In the genomic region with DNA sequence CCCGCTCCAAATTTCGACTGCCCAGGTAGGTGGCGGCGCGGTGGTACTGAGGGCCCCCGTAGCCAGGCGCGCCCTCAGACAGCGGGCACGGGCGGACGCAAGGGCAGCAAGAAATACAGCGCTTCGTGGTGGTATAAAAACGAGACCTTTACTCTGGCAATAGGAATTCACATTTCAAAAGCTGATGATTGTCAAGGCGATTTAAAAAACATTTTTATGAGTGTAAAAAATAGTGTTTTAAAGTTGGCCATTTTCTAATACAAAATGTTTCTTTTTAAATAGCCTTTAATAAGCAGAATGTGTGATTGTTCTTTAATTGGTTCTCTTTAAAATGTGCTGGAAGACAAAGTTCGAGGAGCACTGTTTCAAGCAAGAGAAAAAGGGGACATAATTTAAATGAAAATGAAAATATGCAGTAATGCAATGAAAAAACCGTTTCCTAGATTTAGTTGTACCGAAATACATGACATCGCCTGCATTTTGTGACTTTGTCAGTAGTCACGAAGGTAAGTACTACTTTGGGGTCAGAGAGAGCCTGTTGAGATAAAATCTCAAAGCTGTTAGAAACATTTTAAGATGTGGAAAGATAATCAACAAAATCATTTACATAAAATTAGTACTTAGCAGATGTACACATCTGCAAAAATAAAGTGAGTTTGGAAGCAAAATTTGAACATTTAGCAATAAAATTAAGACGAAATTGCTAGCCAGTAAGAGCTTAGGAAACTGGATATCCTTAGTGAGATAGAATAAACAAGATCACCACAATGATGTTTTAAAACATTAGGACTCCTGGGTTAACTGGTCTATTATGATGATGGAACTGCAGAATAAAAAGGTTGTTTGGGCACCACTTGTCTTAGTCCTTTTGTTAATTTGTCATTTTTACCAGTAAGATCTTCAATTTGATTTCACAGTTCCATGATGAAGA, we compare ENCODE assay signal across 8 cellular contexts. TPM values are rescaled to one million over a fixed set of nuclear protein-coding genes. Genes with fewer than 3 reads are reported as not detected.
A peak's percentile ranks its signal among the peaks of the same experiment; 100 is the strongest.
DNase-seq lines count a peak whose midpoint lies in the region; TF ChIP-seq lines count a peak whose summit lies in the region.

No MANE protein-coding gene starts in this region.

- H3K4me1 ChIP-seq in Caco-2, result 0 out of 2 replicates have a peak, but pooled peaks cover 6% of the 10 kb centered on the region

- intact Hi-C loops in Caco-2 (cut with micrococcal nuclease; ENCODE audit: unreplicated experiment) (loop anchor here (5.0 to 10.0 kb wide), 2 partner anchors 203 to 260 kb away; partner anchors contain the start of gene LCA5L), lower leg skin (cut with DNase I; ENCODE audit: low total_unique reads) (no loop called here), posterior cingulate gyrus (cut with DNase I) (loop anchor here (5.0 kb wide), 1 partner anchor 203 kb away; no protein-coding TSS in a partner anchor)

- no peak for TF ChIP-seq POLR2A in lower leg skin (IDR thresholded peaks at IDR 0.05)

- H3K4me3 ChIP-seq in Caco-2 (ENCODE audit: low read depth, low read length), result peak overlapping the region; percentile 99
- peak overlapping the region; percentile 88 for H3K4me3 ChIP-seq in astrocyte of the spinal cord (ENCODE audit: low read depth, low read length)
- peak overlapping the region; percentile 91 for H3K4me3 ChIP-seq in lower leg skin (ENCODE audit: low read depth, poor library complexity, severe bottlenecking)

- BruUV-seq in Caco-2 (replicated peaks; lab: Mats Ljungman, UMichigan), result TSS peak; percentile 81

- no peaks in the 10 kb centered on the region for H3K27me3 ChIP-seq in Caco-2 (replicated peaks; ENCODE audit: control insufficient read depth, insufficient read depth, low read length)

- 3% methylated on average over 22 of the region's 22 CpGs for whole genome bisulfite sequencing in lower leg skin, 2 donors

- POLR2A ChIA-PET in Caco-2 (lab: Charles Lee), result interaction anchor here (0.6 to 1.1 kb wide), 4 partner anchors 31 to 128 kb away, joined by 3 to 5 read pairs (median 3); no protein-coding TSS in a partner anchor

- DNase-seq in Caco-2 (no peak), astrocyte of the spinal cord (ENCODE audit: low read depth, low spot score) (peak; percentile 37), lower leg skin (ENCODE audit: low spot score in 2 of 2) (no peak), type B pancreatic cell (ENCODE audit: extremely low spot score, unreplicated experiment) (no peak), NCI-H2171 treated with DMSO at 0.1 percent for 48 hours (lab: John Stamatoyannopoulos, UW) (no peak), posterior cingulate gyrus (no peak)
- DNase-seq in activated effector memory CD4-positive, alpha-beta T cell treated with anti-CD3 and anti-CD28 coated beads, Interleukin-2, amount 50 U/mL, for 16 hours, result no peak

- in situ Hi-C loops in astrocyte of the spinal cord (cut with HindIII; ENCODE audit: low sequenced_read_pairs), result no loop called here

- H3K27ac ChIP-seq in KOPT-K1 (ENCODE audit: low read depth, low read length, poor library complexity, severe bottlenecking), result peak overlapping the region; percentile 77

- H3K9me3 Mint-ChIP-seq in Caco-2 (ENCODE audit: unreplicated experiment), result no peaks in the 10 kb centered on the region
- no peaks in the 10 kb centered on the region for H3K9me3 Mint-ChIP-seq in type B pancreatic cell

- H3K27ac Mint-ChIP-seq in Caco-2 (ENCODE audit: unreplicated experiment) (peak overlapping the region; percentile 97), type B pancreatic cell (peak overlapping the region; percentile 95)

- CTCF ChIA-PET in Caco-2 (lab: Charles Lee), result no interaction called here

- H3K4me3 Mint-ChIP-seq in Caco-2 (ENCODE audit: unreplicated experiment) (peak overlapping the region; percentile 93), type B pancreatic cell (peak overlapping the region; percentile 98)

- H3K9me3 ChIP-seq in Caco-2 (no peaks in the 10 kb centered on the region), KOPT-K1 (ENCODE audit: insufficient read depth, low read length, poor library complexity, severe bottlenecking) (no peaks in the 10 kb centered on the region)

- H3K36me3 ChIP-seq in Caco-2 (ENCODE audit: control insufficient read depth, insufficient read depth, low read length) (no peaks in the 10 kb centered on the region), KOPT-K1 (ENCODE audit: insufficient read depth, low read length) (peaks cover 23% of the 10 kb centered on the region)

- H3K36me3 Mint-ChIP-seq in Caco-2 (ENCODE audit: insufficient read depth, unreplicated experiment) (peaks cover 36% of the 10 kb centered on the region), type B pancreatic cell (peaks cover 17% of the 10 kb centered on the region)

- no peaks in the 10 kb centered on the region for H3K27me3 Mint-ChIP-seq in Caco-2 (ENCODE audit: insufficient read depth, unreplicated experiment)
- no peaks in the 10 kb centered on the region for H3K27me3 Mint-ChIP-seq in type B pancreatic cell

- no peaks in the 10 kb centered on the region for H3K4me1 Mint-ChIP-seq in Caco-2 (ENCODE audit: low read depth, unreplicated experiment)
- peaks cover 46% of the 10 kb centered on the region for H3K4me1 Mint-ChIP-seq in type B pancreatic cell (ENCODE audit: unreplicated experiment)

- no peak for TF ChIP-seq CTCF in Caco-2 (IDR thresholded peaks at IDR 0.05; ENCODE audit: insufficient read depth in 1 of 2, low read depth in 1 of 2, low read length in 1 of 2, severe bottlenecking in 1 of 2, unreplicated experiment in 1 of 2)
- no peak for TF ChIP-seq CTCF in astrocyte of the spinal cord (IDR thresholded peaks at IDR 0.05; ENCODE audit: low read depth, low read length)
- no peak for TF ChIP-seq CTCF in lower leg skin (IDR thresholded peaks at IDR 0.05)
- no peak for TF ChIP-seq CTCF in type B pancreatic cell (conservative IDR thresholded peaks at IDR 0.05)

RNA-seq across cellular contexts. Expression of gene PSMG1, which starts 1.1 kb away (rescaled TPM):
- 86.2 and 95.3 TPM in 2 replicates for total RNA-seq in Caco-2 (2022)
- 10 to 100 TPM; 16.9 to 36.8 (median 25.5) TPM for total RNA-seq in lower leg skin
- total RNA-seq in type B pancreatic cell (ENCODE audit: low replicate concordance), result 43.3 and 60.6 TPM in 2 replicates
